17 cellular contexts compared by ENCODE assay signal in the genomic region with DNA sequence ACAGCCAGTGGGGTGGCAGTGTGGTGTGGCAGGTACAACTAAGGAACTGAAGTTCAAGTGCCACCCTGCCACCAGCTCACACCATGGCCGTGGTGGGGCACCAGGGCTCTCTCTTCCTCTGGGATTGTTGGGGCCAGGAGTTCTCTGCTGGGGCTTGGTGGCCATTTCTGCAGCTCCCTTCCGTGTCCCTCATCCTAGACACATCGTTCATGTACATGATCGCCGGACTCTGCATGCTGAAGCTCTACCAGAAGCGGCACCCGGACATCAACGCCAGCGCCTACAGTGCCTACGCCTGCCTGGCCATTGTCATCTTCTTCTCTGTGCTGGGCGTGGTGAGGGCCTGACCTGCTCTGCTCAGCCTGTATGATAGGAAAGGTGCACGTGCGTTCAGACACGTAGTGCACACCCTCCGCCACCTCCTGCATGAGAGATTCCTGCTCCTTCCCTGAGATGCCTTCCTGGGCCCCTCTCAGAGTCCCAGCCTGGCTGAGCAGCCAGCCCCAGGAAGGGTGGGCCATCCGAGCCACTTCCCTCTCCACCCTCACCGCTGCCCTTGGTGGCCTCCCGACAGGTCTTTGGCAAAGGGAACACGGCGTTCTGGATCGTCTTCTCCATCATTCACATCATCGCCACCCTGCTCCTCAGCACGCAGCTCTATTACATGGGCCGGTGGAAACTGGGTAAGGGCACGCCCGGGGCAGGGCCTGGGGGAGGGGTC. TPM values are rescaled to one million over a fixed set of nuclear protein-coding genes. Genes with fewer than 3 reads are reported as not detected.
DNase-seq lines count a peak whose midpoint lies in the region; ATAC-seq, FAIRE-seq and TF ChIP-seq lines count a peak whose summit lies in the region.
"Had no signal": no experiment of that assay in that cellular context is flagged by ENCODE, and none has a peak within 500 bp of the region (broad histone marks: within the 10 kb centered on the region; RNA-seq: fewer than 3 reads in every experiment).

No MANE protein-coding gene starts in this region.

- H3K4me1 Mint-ChIP-seq in memory B cell: peaks cover 42% of the 10 kb centered on the region
- H3K4me1 Mint-ChIP-seq in activated CD4-positive, alpha-beta memory T cell treated with anti-CD3 and anti-CD28 coated beads for 36 hours (ENCODE audit: low read depth): no peaks in the 10 kb centered on the region

- peaks cover 37% of the 10 kb centered on the region for H3K36me3 Mint-ChIP-seq in memory B cell
- H3K36me3 Mint-ChIP-seq in activated CD4-positive, alpha-beta memory T cell treated with anti-CD3 and anti-CD28 coated beads for 36 hours: no peaks in the 10 kb centered on the region

- intact Hi-C loops in left cardiac atrium (cut with DNase I): no loop called here
- intact Hi-C loops in left ventricle myocardium superior (cut with micrococcal nuclease): no loop called here
- intact Hi-C loops in K562 (cut with micrococcal nuclease): no loop called here
- intact Hi-C loops in upper lobe of right lung (cut with DNase I): no loop called here
- intact Hi-C loops in activated CD4-positive, alpha-beta memory T cell treated with anti-CD3 and anti-CD28 coated beads for 36 hours (cut with micrococcal nuclease): no loop called here
- intact Hi-C loops in prostate gland (cut with DNase I): no loop called here

- H2AFZ ChIP-seq in K562 (ENCODE audit: low read depth, low read length): no peak overlapping the region

- TF ChIP-seq CTCF in K562 (IDR thresholded peaks at IDR 0.05 in 2 of 3, conservative IDR thresholded peaks at IDR 0.05 in 1 of 3; ENCODE audit: insufficient read depth in 2 of 3, low read depth in 1 of 3, low read length in 3 of 3) (no peak), upper lobe of right lung (IDR thresholded peaks at IDR 0.05) (no peak), prostate gland (IDR thresholded peaks at IDR 0.05) (no peak)

- no peak for TF ChIP-seq POLR2A in K562 (conservative IDR thresholded peaks at IDR 0.05)
- no peak for TF ChIP-seq POLR2A in prostate gland (IDR thresholded peaks at IDR 0.05)

- H3K27me3 Mint-ChIP-seq in memory B cell: no peaks in the 10 kb centered on the region
- no peaks in the 10 kb centered on the region for H3K27me3 Mint-ChIP-seq in activated CD4-positive, alpha-beta memory T cell treated with anti-CD3 and anti-CD28 coated beads for 36 hours

- H3K4me2 ChIP-seq in K562 (ENCODE audit: insufficient read depth, low read length): no peak overlapping the region

- peaks cover 3% of the 10 kb centered on the region; the same call in 1 of the 2 replicates for H4K20me1 ChIP-seq in K562 (replicated peaks; ENCODE audit: control insufficient read depth, insufficient read depth, low read length)

- H3K9me3 Mint-ChIP-seq in memory B cell: no peaks in the 10 kb centered on the region
- H3K9me3 Mint-ChIP-seq in activated CD4-positive, alpha-beta memory T cell treated with anti-CD3 and anti-CD28 coated beads for 36 hours: no peaks in the 10 kb centered on the region

- no peak overlapping the region for H3K27ac ChIP-seq in K562 (ENCODE audit: extremely low read depth, low read depth, low read length)
- H3K27ac ChIP-seq in upper lobe of right lung: no peak overlapping the region
- no peak overlapping the region for H3K27ac ChIP-seq in prostate gland

- no peaks in the 10 kb centered on the region for H3K27me3 ChIP-seq in K562 (ENCODE audit: control insufficient read depth in 2 of 2, insufficient read depth in 2 of 2, low read length in 2 of 2)
- no peaks in the 10 kb centered on the region for H3K27me3 ChIP-seq in upper lobe of right lung
- H3K27me3 ChIP-seq in prostate gland (replicated peaks; ENCODE audit: insufficient read depth): no peaks in the 10 kb centered on the region

- DNase-seq in left cardiac atrium: peak; percentile 18
- no peak for DNase-seq in left ventricle myocardium superior
- DNase-seq in K562 (ENCODE audit: extremely low read depth in 1 of 4, low spot score in 3 of 4): no peak
- no peak for DNase-seq in memory B cell (ENCODE audit: low spot score in 2 of 2)
- peak; percentile 61 for DNase-seq in upper lobe of right lung
- DNase-seq in activated CD4-positive, alpha-beta memory T cell treated with anti-CD3 and anti-CD28 coated beads for 36 hours: no peak
- DNase-seq in prostate gland (ENCODE audit: low spot score): no peak
- DNase-seq in NAMALWA (ENCODE audit: low spot score): no peak
- DNase-seq: COR-L47, EL, IMR-90, NCI-H1417, NCI-H187 treated with DMSO at 0.1 percent for 48 hours, NCI-H2171, NCI-H446, NCI-H69 had no signal

- 87% methylated on average over 23 of the region's 26 CpGs for WGBS in K562 (ENCODE audit: insufficient coverage, low coverage, missing lambda C conversion rate)
- 94% methylated on average over 20 of the region's 26 CpGs for WGBS in prostate gland

- in situ Hi-C loops in K562 (cut with MboI): no loop called here

- no peaks in the 10 kb centered on the region for H3K9me3 ChIP-seq in K562 (replicated peaks; ENCODE audit: control insufficient read depth, insufficient read depth, low read depth, low read length)
- no peaks in the 10 kb centered on the region for H3K9me3 ChIP-seq in upper lobe of right lung
- no peaks in the 10 kb centered on the region for H3K9me3 ChIP-seq in prostate gland

- ATAC-seq in left cardiac atrium (no peak), left ventricle myocardium superior (no peak), K562 (no peak), memory B cell (ENCODE audit: low read depth) (no peak), upper lobe of right lung (no peak)

- no peaks in the 10 kb centered on the region for H3K9me1 ChIP-seq in K562 (ENCODE audit: control insufficient read depth, insufficient read depth, low read length)

- H3K79me2 ChIP-seq in K562 (ENCODE audit: control insufficient read depth, insufficient read depth, low read length): no peaks in the 10 kb centered on the region

- H3K4me1 ChIP-seq in K562 (replicated peaks in 1 of 2; ENCODE audit: control insufficient read depth in 2 of 2, insufficient read depth in 2 of 2, low read length in 2 of 2): peaks cover 0 to 14% of the 10 kb centered on the region in 2 experiments; a peak in 2 of 5 replicates
- no peaks in the 10 kb centered on the region for H3K4me1 ChIP-seq in upper lobe of right lung
- peaks cover 2% of the 10 kb centered on the region for H3K4me1 ChIP-seq in prostate gland (replicated peaks)

- H3K9ac ChIP-seq in K562 (ENCODE audit: insufficient read depth in 1 of 2, low read depth in 2 of 2, low read length in 2 of 2): no peak overlapping the region

- no peak for TF ChIP-seq RAD21 in K562 (CRISPR knock-in tag; conservative IDR thresholded peaks at IDR 0.05 in 1 of 2, IDR thresholded peaks at IDR 0.05 in 1 of 2)

- TF ChIP-seq EP300 in K562 (IDR thresholded peaks at IDR 0.05; ENCODE audit: low read length): no peak

- H3K27ac Mint-ChIP-seq in memory B cell: peak overlapping the region; percentile 35
- H3K27ac Mint-ChIP-seq in activated CD4-positive, alpha-beta memory T cell treated with anti-CD3 and anti-CD28 coated beads for 36 hours: no peak overlapping the region

- CTCF ChIA-PET in K562 (lab: Yijun Ruan, JAX; ENCODE audit: low intra/inter-chr PET ratio): no interaction called here
- CTCF ChIA-PET in activated CD4-positive, alpha-beta memory T cell treated with anti-CD3 and anti-CD28 coated beads for 36 hours (lab: Charles Lee): interaction anchor here (1.2 kb wide), 1 partner anchor 11 kb away, joined by 3 read pairs; no protein-coding TSS in a partner anchor

- H3K36me3 ChIP-seq in K562 (ENCODE audit: control insufficient read depth, insufficient read depth, low read length) (peaks cover 51% of the 10 kb centered on the region; the same call in 2 of the 3 replicates), upper lobe of right lung (peaks cover 49% of the 10 kb centered on the region), prostate gland (peaks cover 18 to 56% of the 10 kb centered on the region in 2 donors)

- POLR2A ChIA-PET in K562 (lab: Yijun Ruan, JAX): interaction anchor here (0.6 kb wide), 1 partner anchor 10 kb away, joined by 6 read pairs; no protein-coding TSS in a partner anchor
- POLR2A ChIA-PET in activated CD4-positive, alpha-beta memory T cell treated with anti-CD3 and anti-CD28 coated beads for 36 hours (lab: Charles Lee): no interaction called here

- H3K4me3 ChIP-seq in K562 (no peak overlapping the region), upper lobe of right lung (no peak overlapping the region), prostate gland (no peak overlapping the region)

- BruUV-seq in K562 (replicated peaks; lab: Mats Ljungman, UMichigan): no TSS peak

- no peak for FAIRE-seq in K562 (lab: Jason Lieb, UNC)
- FAIRE-seq: GM19239 had no signal

- no peak overlapping the region for H3K4me3 Mint-ChIP-seq in memory B cell
- H3K4me3 Mint-ChIP-seq in activated CD4-positive, alpha-beta memory T cell treated with anti-CD3 and anti-CD28 coated beads for 36 hours: no peak overlapping the region

RNA-seq across cellular contexts. Expression of a gene that starts 7.3 kb away (rescaled TPM):
- total RNA-seq in left cardiac atrium: 1,000 to 10,000 TPM in 1 of 2 donors, 100 to 1,000 TPM in 1; 829 to 1,367 TPM
- total RNA-seq in left ventricle myocardium superior: 69.5 TPM
- total RNA-seq in K562 (2011; cell fraction: chromatin; rRNA removed; ENCODE audit: low replicate concordance): 19.3 and 31.5 TPM in 2 replicates
- total RNA-seq in K562 (2011; cell fraction: nucleolus; rRNA removed): 15.1 and 17.0 TPM in 2 replicates
- total RNA-seq in K562 (2011; cell fraction: nucleoplasm; rRNA removed): 12.9 and 14.2 TPM in 2 replicates
- total RNA-seq in K562 (2014; rRNA removed): 0.95 and 1.3 TPM in 2 replicates
- 1.1 and 1.4 TPM in 2 replicates for total RNA-seq in K562 (2014; rRNA removed; fragmentation: Illumina TruSeq; extraction: Trizol)
- 0.87 and 1.2 TPM in 2 replicates for total RNA-seq in K562 (2015; rRNA removed; fragmentation: Illumina TruSeq; extraction: Trizol)
- 3.5 and 3.6 TPM in 2 replicates for total RNA-seq in K562 (2021)
- polyA plus RNA-seq in K562 (2011; rRNA removed): 3.0 and 3.1 TPM in 2 replicates
- polyA plus RNA-seq in K562 (2011; cell fraction: cytosol; rRNA removed): 1.3 and 1.4 TPM in 2 replicates
- polyA plus RNA-seq in K562 (2011; cell fraction: nucleus; rRNA removed): 22.1 and 23.9 TPM in 2 replicates
- polyA plus RNA-seq in K562 (2012): 2.5 and 5.8 TPM in 2 replicates
- polyA plus RNA-seq in K562 (2014; fragmentation: Illumina TruSeq; extraction: Trizol): 2.4 and 2.8 TPM in 2 replicates
- under 1 TPM; 0.21 to 0.56 TPM for polyA plus RNA-seq in K562 (2014; fragmentation: Nextera tagmentation; extraction: Ambion mirVana)
- 3.2 and 4.9 TPM in 2 replicates for polyA plus RNA-seq in K562 (2014; rRNA removed)
- 1.7 and 2.7 TPM in 2 replicates for polyA minus RNA-seq in K562 (2011; rRNA and poly(A)+ RNA removed)
- 2.0 TPM in 1 of 2 replicates, not detected in the other for polyA minus RNA-seq in K562 (2011; cell fraction: cytosol; rRNA and poly(A)+ RNA removed)
- polyA minus RNA-seq in K562 (2011; cell fraction: nucleus; rRNA and poly(A)+ RNA removed): 3.2 and 3.3 TPM in 2 replicates
- 465 TPM for total RNA-seq in upper lobe of right lung
- 1 to 10 TPM; 3.1 to 4.0 TPM for total RNA-seq in activated CD4-positive, alpha-beta memory T cell treated with anti-CD3 and anti-CD28 coated beads for 36 hours
- total RNA-seq in prostate gland: 1,000 to 10,000 TPM; 2,153 to 2,440 TPM

RNA-seq across cellular contexts. Expression of a gene that starts 13.3 kb away (rescaled TPM):
- total RNA-seq in left cardiac atrium: 10 to 100 TPM; 40.8 to 48.5 TPM
- total RNA-seq in left ventricle myocardium superior: 20.4 TPM
- total RNA-seq in K562 (2011; cell fraction: chromatin; rRNA removed; ENCODE audit: low replicate concordance): 140 and 344 TPM in 2 replicates
- 167 and 174 TPM in 2 replicates for total RNA-seq in K562 (2011; cell fraction: nucleolus; rRNA removed)
- 143 and 150 TPM in 2 replicates for total RNA-seq in K562 (2011; cell fraction: nucleoplasm; rRNA removed)
- 5.9 and 7.1 TPM in 2 replicates for total RNA-seq in K562 (2014; rRNA removed)
- total RNA-seq in K562 (2014; rRNA removed; fragmentation: Illumina TruSeq; extraction: Trizol): 4.4 and 6.5 TPM in 2 replicates
- total RNA-seq in K562 (2015; rRNA removed; fragmentation: Illumina TruSeq; extraction: Trizol): 6.1 and 7.0 TPM in 2 replicates
- 17.7 and 20.2 TPM in 2 replicates for total RNA-seq in K562 (2021)
- polyA plus RNA-seq in K562 (2011; rRNA removed): 11.5 and 21.7 TPM in 2 replicates
- 11.6 and 15.7 TPM in 2 replicates for polyA plus RNA-seq in K562 (2011; cell fraction: cytosol; rRNA removed)
- polyA plus RNA-seq in K562 (2011; cell fraction: nucleus; rRNA removed): 117 and 144 TPM in 2 replicates
- 15.7 and 22.6 TPM in 2 replicates for polyA plus RNA-seq in K562 (2012)
- polyA plus RNA-seq in K562 (2014; fragmentation: Illumina TruSeq; extraction: Trizol): 14.4 and 15.6 TPM in 2 replicates
- 1 to 10 TPM; 2.4 to 3.6 TPM for polyA plus RNA-seq in K562 (2014; fragmentation: Nextera tagmentation; extraction: Ambion mirVana)
- 14.1 and 22.2 TPM in 2 replicates for polyA plus RNA-seq in K562 (2014; rRNA removed)
- polyA minus RNA-seq in K562 (2011; rRNA and poly(A)+ RNA removed): 16.3 and 17.1 TPM in 2 replicates
- polyA minus RNA-seq in K562 (2011; cell fraction: cytosol; rRNA and poly(A)+ RNA removed): 14.1 and 17.0 TPM in 2 replicates
- 32.9 and 48.4 TPM in 2 replicates for polyA minus RNA-seq in K562 (2011; cell fraction: nucleus; rRNA and poly(A)+ RNA removed)
- 107 TPM for total RNA-seq in upper lobe of right lung
- total RNA-seq in activated CD4-positive, alpha-beta memory T cell treated with anti-CD3 and anti-CD28 coated beads for 36 hours: 10 to 100 TPM; 21.5 to 26.0 TPM
- total RNA-seq in prostate gland: 100 to 1,000 TPM in 1 of 2 donors, 10 to 100 TPM in 1; 69.5 to 144 TPM

RNA-seq across cellular contexts. Expression of a gene that starts 40.0 kb away (rescaled TPM):
- 10 to 100 TPM; 29.2 to 42.5 TPM for total RNA-seq in left cardiac atrium
- 21.7 TPM for total RNA-seq in left ventricle myocardium superior
- 109 and 170 TPM in 2 replicates for total RNA-seq in K562 (2011; cell fraction: chromatin; rRNA removed; ENCODE audit: low replicate concordance)
- 70.1 and 82.7 TPM in 2 replicates for total RNA-seq in K562 (2011; cell fraction: nucleolus; rRNA removed)
- 95.3 and 149 TPM in 2 replicates for total RNA-seq in K562 (2011; cell fraction: nucleoplasm; rRNA removed)
- 15.2 and 20.8 TPM in 2 replicates for total RNA-seq in K562 (2014; rRNA removed)
- 15.2 and 15.6 TPM in 2 replicates for total RNA-seq in K562 (2014; rRNA removed; fragmentation: Illumina TruSeq; extraction: Trizol)
- 16.7 and 18.2 TPM in 2 replicates for total RNA-seq in K562 (2015; rRNA removed; fragmentation: Illumina TruSeq; extraction: Trizol)
- total RNA-seq in K562 (2021): 29.2 and 30.4 TPM in 2 replicates
- polyA plus RNA-seq in K562 (2011; rRNA removed): 14.9 and 15.6 TPM in 2 replicates
- polyA plus RNA-seq in K562 (2011; cell fraction: cytosol; rRNA removed): 12.6 and 18.1 TPM in 2 replicates
- 52.6 and 75.4 TPM in 2 replicates for polyA plus RNA-seq in K562 (2011; cell fraction: nucleus; rRNA removed)
- 14.7 and 15.3 TPM in 2 replicates for polyA plus RNA-seq in K562 (2012)
- polyA plus RNA-seq in K562 (2014; fragmentation: Illumina TruSeq; extraction: Trizol): 19.9 and 22.1 TPM in 2 replicates
- polyA plus RNA-seq in K562 (2014; fragmentation: Nextera tagmentation; extraction: Ambion mirVana): 1 to 10 TPM; 3.1 to 3.9 TPM
- polyA plus RNA-seq in K562 (2014; rRNA removed): 25.3 and 27.7 TPM in 2 replicates
- polyA minus RNA-seq in K562 (2011; rRNA and poly(A)+ RNA removed): 14.8 and 19.1 TPM in 2 replicates
- 10.0 and 10.3 TPM in 2 replicates for polyA minus RNA-seq in K562 (2011; cell fraction: cytosol; rRNA and poly(A)+ RNA removed)
- 21.3 and 21.8 TPM in 2 replicates for polyA minus RNA-seq in K562 (2011; cell fraction: nucleus; rRNA and poly(A)+ RNA removed)
- 57.8 TPM for total RNA-seq in upper lobe of right lung
- 100 to 1,000 TPM; 104 to 105 TPM for total RNA-seq in activated CD4-positive, alpha-beta memory T cell treated with anti-CD3 and anti-CD28 coated beads for 36 hours
- total RNA-seq in prostate gland: 10 to 100 TPM; 38.5 to 45.7 TPM

RNA-seq across cellular contexts. Expression of a gene that starts 40.6 kb away (rescaled TPM):
- total RNA-seq in left cardiac atrium (10 to 100 TPM; 20.3 to 21.0 TPM), left ventricle myocardium superior (25.2 TPM), K562 (2014; rRNA removed) (6.6 and 10.1 TPM in 2 replicates), K562 (2014; rRNA removed; fragmentation: Illumina TruSeq; extraction: Trizol) (11.9 and 13.5 TPM in 2 replicates), K562 (2015; rRNA removed; fragmentation: Illumina TruSeq; extraction: Trizol) (9.5 and 10.2 TPM in 2 replicates), K562 (2021) (22.3 and 24.8 TPM in 2 replicates), upper lobe of right lung (27.1 TPM), prostate gland (10 to 100 TPM in 1 of 2 donors, 1 to 10 TPM in 1; 9.4 to 24.8 TPM)
- 50.5 and 69.2 TPM in 2 replicates for total RNA-seq in K562 (2011; cell fraction: chromatin; rRNA removed; ENCODE audit: low replicate concordance)
- 27.5 and 29.7 TPM in 2 replicates for total RNA-seq in K562 (2011; cell fraction: nucleolus; rRNA removed)
- total RNA-seq in K562 (2011; cell fraction: nucleoplasm; rRNA removed): 50.4 and 53.5 TPM in 2 replicates
- polyA plus RNA-seq in K562 (2011; rRNA removed) (12.6 and 18.0 TPM in 2 replicates), K562 (2014; fragmentation: Illumina TruSeq; extraction: Trizol) (20.2 and 22.7 TPM in 2 replicates), K562 (2014; fragmentation: Nextera tagmentation; extraction: Ambion mirVana) (1 to 10 TPM; 6.6 to 7.4 TPM), K562 (2014; rRNA removed) (11.6 and 12.1 TPM in 2 replicates)
- 12.9 and 16.7 TPM in 2 replicates for polyA plus RNA-seq in K562 (2011; cell fraction: cytosol; rRNA removed)
- 28.9 and 44.6 TPM in 2 replicates for polyA plus RNA-seq in K562 (2011; cell fraction: nucleus; rRNA removed)
- polyA plus RNA-seq in K562 (2012): 12.9 and 16.1 TPM in 2 replicates
- polyA minus RNA-seq in K562 (2011; rRNA and poly(A)+ RNA removed): 22.6 and 29.9 TPM in 2 replicates
- 14.1 and 26.8 TPM in 2 replicates for polyA minus RNA-seq in K562 (2011; cell fraction: cytosol; rRNA and poly(A)+ RNA removed)
- 17.6 and 23.9 TPM in 2 replicates for polyA minus RNA-seq in K562 (2011; cell fraction: nucleus; rRNA and poly(A)+ RNA removed)
- 10 to 100 TPM; 16.9 to 18.3 TPM for total RNA-seq in activated CD4-positive, alpha-beta memory T cell treated with anti-CD3 and anti-CD28 coated beads for 36 hours

RNA-seq across cellular contexts. Expression of a gene that starts 47.8 kb away (rescaled TPM):
- total RNA-seq in left cardiac atrium: 10 to 100 TPM; 46.2 to 62.5 TPM
- total RNA-seq in left ventricle myocardium superior: 51.4 TPM
- total RNA-seq in K562 (2011; cell fraction: chromatin; rRNA removed; ENCODE audit: low replicate concordance): 47.5 and 78.4 TPM in 2 replicates
- total RNA-seq in K562 (2011; cell fraction: nucleolus; rRNA removed): 27.7 and 27.9 TPM in 2 replicates
- 55.0 and 89.9 TPM in 2 replicates for total RNA-seq in K562 (2011; cell fraction: nucleoplasm; rRNA removed)
- 61.0 and 64.9 TPM in 2 replicates for total RNA-seq in K562 (2014; rRNA removed)
- total RNA-seq in K562 (2014; rRNA removed; fragmentation: Illumina TruSeq; extraction: Trizol): 94.7 and 109 TPM in 2 replicates
- total RNA-seq in K562 (2015; rRNA removed; fragmentation: Illumina TruSeq; extraction: Trizol): 70.4 and 74.2 TPM in 2 replicates
- 82.3 and 90.2 TPM in 2 replicates for total RNA-seq in K562 (2021)
- polyA plus RNA-seq in K562 (2011; rRNA removed): 43.3 and 55.3 TPM in 2 replicates
- 31.2 and 34.2 TPM in 2 replicates for polyA plus RNA-seq in K562 (2011; cell fraction: cytosol; rRNA removed)
- 17.3 and 17.8 TPM in 2 replicates for polyA plus RNA-seq in K562 (2011; cell fraction: nucleus; rRNA removed)
- polyA plus RNA-seq in K562 (2012): 28.3 and 30.4 TPM in 2 replicates
- 38.0 and 39.3 TPM in 2 replicates for polyA plus RNA-seq in K562 (2014; fragmentation: Illumina TruSeq; extraction: Trizol)
- 10 to 100 TPM; 27.8 to 81.6 TPM for polyA plus RNA-seq in K562 (2014; fragmentation: Nextera tagmentation; extraction: Ambion mirVana)
- 34.5 and 36.4 TPM in 2 replicates for polyA plus RNA-seq in K562 (2014; rRNA removed)
- 203 and 224 TPM in 2 replicates for polyA minus RNA-seq in K562 (2011; rRNA and poly(A)+ RNA removed)
- polyA minus RNA-seq in K562 (2011; cell fraction: cytosol; rRNA and poly(A)+ RNA removed): 49.4 and 74.5 TPM in 2 replicates
- polyA minus RNA-seq in K562 (2011; cell fraction: nucleus; rRNA and poly(A)+ RNA removed): 15.5 and 22.9 TPM in 2 replicates
- 86.9 TPM for total RNA-seq in upper lobe of right lung
- 10 to 100 TPM; 61.3 to 61.5 TPM for total RNA-seq in activated CD4-positive, alpha-beta memory T cell treated with anti-CD3 and anti-CD28 coated beads for 36 hours
- 100 to 1,000 TPM in 1 of 2 donors, 10 to 100 TPM in 1; 72.5 to 126 TPM for total RNA-seq in prostate gland

Comparison
In these comparisons a context has a peak if more than half of its experiments do, and no peak if none do; other contexts are left out.
1. DNase-seq: peak in left cardiac atrium (single experiment) and upper lobe of right lung (single experiment); none in left ventricle myocardium superior (single experiment), K562 (0 of 4), memory B cell (0 of 2), activated CD4-positive, alpha-beta memory T cell treated with anti-CD3 and anti-CD28 coated beads for 36 hours (single experiment), prostate gland (single experiment) and NAMALWA (single experiment).